28 cellular contexts compared by ENCODE assay signal in genomic region chr22:50071432-50072166, GRCh38. TPM values are rescaled to one million over a fixed set of nuclear protein-coding genes. Genes with fewer than 3 reads are reported as not detected.
"Had no signal": no experiment of that assay in that cellular context is flagged by ENCODE, and none has a peak within 500 bp of the region (broad histone marks: within the 10 kb centered on the region; RNA-seq: fewer than 3 reads in every experiment).

No MANE protein-coding gene starts in this region.

- H3K27me3 ChIP-seq: cardiac muscle cell, neutrophil, pancreas had no signal

- DNase-seq: activated CD4-positive, alpha-beta T cell treated with anti-CD3 and anti-CD28 coated beads for 4 hours; activated CD4-positive, alpha-beta T cell treated with anti-CD3 and anti-CD28 coated beads, Interleukin-2, amount 50 U/mL, for 48 hours; activated CD4-positive, CD25-positive, alpha-beta regulatory T cell; activated CD8-positive, alpha-beta memory T cell treated with anti-CD3 and anti-CD28 coated beads, Interleukin-2, amount 50 U/mL, for 48 hours; activated naive CD4-positive, alpha-beta T cell treated with Interleukin-2 at 50 U/mL for 16 hours; activated naive CD8-positive, alpha-beta T cell treated with anti-CD3 and anti-CD28 coated beads, Interleukin-2, amount 10 ng/mL, durations not matched to agents 7 days and 5 days; activated T-cell treated with anti-CD3 and anti-CD28 coated beads, Interleukin-2, amount 50 U/mL, for 4 hours; amygdala; dermis blood vessel endothelial cell; effector CD8-positive, alpha-beta T cell; foreskin melanocyte; stimulated activated CD4-positive, alpha-beta T cell treated with anti-CD3 and anti-CD28 coated beads, Interleukin-4, amount 100 ng/mL, for 24 hours; stimulated activated naive CD4-positive, alpha-beta T cell treated with Interleukin-2 at 50 U/mL for 16 hours; T-helper 9 cell had no signal

- H3K9me3 Mint-ChIP-seq: activated naive CD8-positive, alpha-beta T cell treated with anti-CD3 and anti-CD28 coated beads, Interleukin-2, amount 10 ng/mL, durations not matched to agents 7 days and 5 days; activated T-cell treated with anti-CD3 and anti-CD28 coated beads, Interleukin-2, amount 50 U/mL, for 4 hours; activated T-helper 2 cell treated with anti-CD3 and anti-CD28 coated beads, Interferon-gamma antibody, Interleukin-2, Interleukin-4, amounts not matched to agents 10 μg/mL and 5 μg/mL and 100 μg/mL, durations not matched to agents 14 hours and 24 hours and 36 hours; memory B cell; natural killer cell treated with Interleukin-12 subunit alpha and Interleukin-12 subunit beta and Interleukin-15 and Interleukin-18, amount 100 ng/mL, for 72 hours had no signal

- H3K4me1 ChIP-seq: pancreas had no signal

- H3K27ac ChIP-seq: cardiac muscle cell, neutrophil, pancreas had no signal

- ATAC-seq: activated T-cell treated with anti-CD3 and anti-CD28 coated beads, Interleukin-2, amount 50 U/mL, for 4 hours; pancreas had no signal

- H3K36me3 ChIP-seq: cardiac muscle cell, pancreas had no signal

- H3K27ac Mint-ChIP-seq: activated naive CD8-positive, alpha-beta T cell treated with anti-CD3 and anti-CD28 coated beads, Interleukin-2, amount 10 ng/mL, durations not matched to agents 7 days and 5 days; activated T-helper 2 cell treated with anti-CD3 and anti-CD28 coated beads, Interferon-gamma antibody, Interleukin-2, Interleukin-4, amounts not matched to agents 10 μg/mL and 5 μg/mL and 100 μg/mL, durations not matched to agents 14 hours and 24 hours and 36 hours; memory B cell; natural killer cell treated with Interleukin-12 subunit alpha and Interleukin-12 subunit beta and Interleukin-15 and Interleukin-18, amount 100 ng/mL, for 72 hours had no signal

- H3K4me3 ChIP-seq: cardiac muscle cell, pancreas had no signal

- H3K4me1 Mint-ChIP-seq: activated naive CD8-positive, alpha-beta T cell treated with anti-CD3 and anti-CD28 coated beads, Interleukin-2, amount 10 ng/mL, durations not matched to agents 7 days and 5 days had no signal

- H3K9me3 ChIP-seq: neutrophil, pancreas had no signal

- H3K36me3 Mint-ChIP-seq: activated naive CD8-positive, alpha-beta T cell treated with anti-CD3 and anti-CD28 coated beads, Interleukin-2, amount 10 ng/mL, durations not matched to agents 7 days and 5 days; memory B cell; natural killer cell treated with Interleukin-12 subunit alpha and Interleukin-12 subunit beta and Interleukin-15 and Interleukin-18, amount 100 ng/mL, for 72 hours had no signal

- H3K4me3 Mint-ChIP-seq: activated naive CD8-positive, alpha-beta T cell treated with anti-CD3 and anti-CD28 coated beads, Interleukin-2, amount 10 ng/mL, durations not matched to agents 7 days and 5 days; activated T-cell treated with anti-CD3 and anti-CD28 coated beads, Interleukin-2, amount 50 U/mL, for 4 hours; memory B cell; natural killer cell treated with Interleukin-12 subunit alpha and Interleukin-12 subunit beta and Interleukin-15 and Interleukin-18, amount 100 ng/mL, for 72 hours had no signal

- H3K27me3 Mint-ChIP-seq: activated naive CD8-positive, alpha-beta T cell treated with anti-CD3 and anti-CD28 coated beads, Interleukin-2, amount 10 ng/mL, durations not matched to agents 7 days and 5 days; natural killer cell treated with Interleukin-12 subunit alpha and Interleukin-12 subunit beta and Interleukin-15 and Interleukin-18, amount 100 ng/mL, for 72 hours had no signal

RNA-seq across cellular contexts. Expression of gene TTLL8, which starts 13.5 kb away (rescaled TPM):
- total RNA-seq: activated CD8-positive, alpha-beta memory T cell treated with anti-CD3 and anti-CD28 coated beads for 36 hours; activated naive CD8-positive, alpha-beta T cell treated with anti-CD3 and anti-CD28 coated beads, Interleukin-2, amount 10 ng/mL, durations not matched to agents 7 days and 5 days; activated T-cell treated with anti-CD3 and anti-CD28 coated beads, Interleukin-2, amount 50 U/mL, for 4 hours; activated T-helper 2 cell treated with anti-CD3 and anti-CD28 coated beads, Interferon-gamma antibody, Interleukin-2, Interleukin-4, amounts not matched to agents 10 μg/mL and 5 μg/mL and 100 μg/mL, durations not matched to agents 14 hours and 24 hours and 36 hours; cardiac muscle cell; dermis blood vessel endothelial cell; liver; natural killer cell treated with Interleukin-12 subunit alpha and Interleukin-12 subunit beta and Interleukin-15 and Interleukin-18, amount 100 ng/mL, for 72 hours; pancreas; pulmonary artery endothelial cell; right cardiac atrium; T-helper 1 cell treated with Interleukin-12 subunit alpha and Interleukin-12 subunit beta and Interleukin-4 antibody, amounts not matched to agents 30 ng/mL and 1 ng/mL, for 36 hours; ureter had no signal
- polyA plus RNA-seq: cardiac muscle cell, esophagus, liver, pancreas, right cardiac atrium, thymus had no signal

RNA-seq across cellular contexts. Expression of gene MLC1, which starts 13.6 kb away (rescaled TPM):
- total RNA-seq: activated T-helper 2 cell treated with anti-CD3 and anti-CD28 coated beads, Interferon-gamma antibody, Interleukin-2, Interleukin-4, amounts not matched to agents 10 μg/mL and 5 μg/mL and 100 μg/mL, durations not matched to agents 14 hours and 24 hours and 36 hours; dermis blood vessel endothelial cell; pulmonary artery endothelial cell had no signal

RNA-seq across cellular contexts. Expression of gene MOV10L1, which starts 18.2 kb away (rescaled TPM):
- total RNA-seq: activated CD8-positive, alpha-beta memory T cell treated with anti-CD3 and anti-CD28 coated beads for 36 hours; activated naive CD8-positive, alpha-beta T cell treated with anti-CD3 and anti-CD28 coated beads, Interleukin-2, amount 10 ng/mL, durations not matched to agents 7 days and 5 days; activated T-cell treated with anti-CD3 and anti-CD28 coated beads, Interleukin-2, amount 50 U/mL, for 4 hours; cardiac muscle cell; natural killer cell treated with Interleukin-12 subunit alpha and Interleukin-12 subunit beta and Interleukin-15 and Interleukin-18, amount 100 ng/mL, for 72 hours; T-helper 1 cell treated with Interleukin-12 subunit alpha and Interleukin-12 subunit beta and Interleukin-4 antibody, amounts not matched to agents 30 ng/mL and 1 ng/mL, for 36 hours had no signal

RNA-seq across cellular contexts. Expression of gene IL17REL, which starts 59.0 kb away (rescaled TPM):
- total RNA-seq: activated naive CD8-positive, alpha-beta T cell treated with anti-CD3 and anti-CD28 coated beads, Interleukin-2, amount 10 ng/mL, durations not matched to agents 7 days and 5 days; activated T-helper 2 cell treated with anti-CD3 and anti-CD28 coated beads, Interferon-gamma antibody, Interleukin-2, Interleukin-4, amounts not matched to agents 10 μg/mL and 5 μg/mL and 100 μg/mL, durations not matched to agents 14 hours and 24 hours and 36 hours; natural killer cell treated with Interleukin-12 subunit alpha and Interleukin-12 subunit beta and Interleukin-15 and Interleukin-18, amount 100 ng/mL, for 72 hours; pancreas; T-helper 1 cell treated with Interleukin-12 subunit alpha and Interleukin-12 subunit beta and Interleukin-4 antibody, amounts not matched to agents 30 ng/mL and 1 ng/mL, for 36 hours; ureter had no signal
- polyA plus RNA-seq: cardiac muscle cell, esophagus, liver, pancreas, right cardiac atrium had no signal
